Comparison of ENCODE assay signal across 12 cellular contexts in the genomic region with DNA sequence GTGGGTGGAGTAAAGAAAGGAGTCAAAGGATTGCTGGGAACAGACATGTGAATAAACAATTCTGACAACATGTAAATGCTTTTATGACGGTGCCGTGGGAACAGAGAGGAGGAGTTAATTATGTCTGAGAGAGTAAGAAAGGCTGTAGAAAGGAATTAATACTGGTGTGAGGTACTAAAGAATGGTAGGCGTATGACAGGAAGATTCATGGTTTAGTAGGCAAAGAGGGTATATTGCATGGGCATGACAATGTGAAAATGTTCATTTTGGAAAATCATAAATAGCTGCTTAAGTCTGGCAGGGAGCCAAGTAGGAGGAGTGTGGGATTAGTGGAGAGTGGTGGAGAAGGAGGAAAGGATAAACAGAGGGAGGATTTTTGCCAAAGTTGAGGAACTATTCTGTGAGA. TPM values are rescaled to one million over a fixed set of nuclear protein-coding genes. Genes with fewer than 3 reads are reported as not detected.
DNase-seq lines count a peak whose midpoint lies in the region; ATAC-seq and TF ChIP-seq lines count a peak whose summit lies in the region.
"Had no signal": no experiment of that assay in that cellular context is flagged by ENCODE, and none has a peak within 500 bp of the region (broad histone marks: within the 10 kb centered on the region; RNA-seq: fewer than 3 reads in every experiment).

No MANE protein-coding gene starts in this region.

- TF ChIP-seq CTCF in left ventricle myocardium inferior (IDR thresholded peaks at IDR 0.05; ENCODE audit: borderline replicate concordance) (no peak), OCI-LY7 (conservative IDR thresholded peaks at IDR 0.05; ENCODE audit: low read length) (no peak), tibial artery (IDR thresholded peaks at IDR 0.05) (no peak)

- H3K4me1 ChIP-seq in left ventricle myocardium inferior, result peaks cover 15% of the 10 kb centered on the region
- no peaks in the 10 kb centered on the region for H3K4me1 ChIP-seq in OCI-LY7 (ENCODE audit: insufficient read depth, low read length, poor library complexity, severe bottlenecking)
- peaks cover 0 to 17% (median 5%) of the 10 kb centered on the region in 4 donors for H3K4me1 ChIP-seq in tibial artery

- H3K36me3 Mint-ChIP-seq in T-helper 17 cell (ENCODE audit: low read depth), result peaks cover 4% of the 10 kb centered on the region

- H3K4me3 Mint-ChIP-seq in T-helper 17 cell, result no peak overlapping the region
- H3K4me3 Mint-ChIP-seq: activated naive CD8-positive, alpha-beta T cell treated with anti-CD3 and anti-CD28 coated beads, Interleukin-2, amount 50 U/mL, for 24 hours; CD8-positive, alpha-beta T cell; naive B cell had no signal

- H3K4me3 ChIP-seq in left ventricle myocardium inferior, result no peak overlapping the region
- no peak overlapping the region for H3K4me3 ChIP-seq in OCI-LY7 (ENCODE audit: low read depth, low read length, poor library complexity, severe bottlenecking)
- no peak overlapping the region for H3K4me3 ChIP-seq in tibial artery

- no peaks in the 10 kb centered on the region for H3K27me3 Mint-ChIP-seq in T-helper 17 cell
- H3K27me3 Mint-ChIP-seq: activated naive CD8-positive, alpha-beta T cell treated with anti-CD3 and anti-CD28 coated beads, Interleukin-2, amount 50 U/mL, for 24 hours; naive B cell had no signal

- peaks cover 57% of the 10 kb centered on the region for H3K36me3 ChIP-seq in left ventricle myocardium inferior
- H3K36me3 ChIP-seq in OCI-LY7 (ENCODE audit: insufficient read depth, low read length), result peaks cover 79% of the 10 kb centered on the region
- H3K36me3 ChIP-seq in tibial artery, result peaks cover 22 to 39% (median 28%) of the 10 kb centered on the region in 3 donors

- no peaks in the 10 kb centered on the region for H3K9me2 ChIP-seq in OCI-LY7 (ENCODE audit: insufficient read depth, low read length)

- no TSS peak for BruUV-seq in OCI-LY7 (replicated peaks; lab: Mats Ljungman, UMichigan)

- H4K20me1 ChIP-seq in OCI-LY7 (ENCODE audit: insufficient read depth, low read length), result peaks cover 4% of the 10 kb centered on the region; the same call in 1 of the 2 replicates

- no peak overlapping the region for H2AFZ ChIP-seq in OCI-LY7 (ENCODE audit: low read length)

- H3K9me3 ChIP-seq in T-helper 17 cell (ENCODE audit: control insufficient read depth, low read length, poor library complexity, severe bottlenecking) (no peaks in the 10 kb centered on the region), left ventricle myocardium inferior (replicated peaks) (no peaks in the 10 kb centered on the region), OCI-LY7 (ENCODE audit: low read length) (no peaks in the 10 kb centered on the region), tibial artery (no peaks in the 10 kb centered on the region)

- intact Hi-C loops in left ventricle myocardium inferior (cut with micrococcal nuclease), result no loop called here
- intact Hi-C loops in OCI-LY7 (cut with micrococcal nuclease; ENCODE audit: unreplicated experiment), result no loop called here
- intact Hi-C loops in tibial artery (cut with DNase I; ENCODE audit: low total_unique reads), result no loop called here

- peak overlapping the region; percentile 19 for H3K27ac Mint-ChIP-seq in T-helper 17 cell
- H3K27ac Mint-ChIP-seq: activated naive CD8-positive, alpha-beta T cell treated with anti-CD3 and anti-CD28 coated beads, Interleukin-2, amount 50 U/mL, for 24 hours; CD8-positive, alpha-beta T cell had no signal

- H3K4me1 Mint-ChIP-seq in T-helper 17 cell, result peaks cover 5% of the 10 kb centered on the region
- H3K4me1 Mint-ChIP-seq: activated naive CD8-positive, alpha-beta T cell treated with anti-CD3 and anti-CD28 coated beads, Interleukin-2, amount 50 U/mL, for 24 hours had no signal

- H3K27me3 ChIP-seq in left ventricle myocardium inferior (ENCODE audit: low read depth), result no peaks in the 10 kb centered on the region
- no peaks in the 10 kb centered on the region for H3K27me3 ChIP-seq in tibial artery

- POLR2A ChIA-PET in OCI-LY7 (lab: Charles Lee), result no interaction called here

- ATAC-seq in T-helper 17 cell (no peak), GM18498 (IDR thresholded peaks at IDR 0.05; ENCODE audit: unreplicated experiment) (no peak)
- ATAC-seq: activated naive CD8-positive, alpha-beta T cell treated with anti-CD3 and anti-CD28 coated beads, Interleukin-2, amount 50 U/mL, for 24 hours; CD8-positive, alpha-beta T cell had no signal

- DNase-seq in COR-L47 (lab: John Stamatoyannopoulos, UW), result peak; percentile 28
- peak; percentile 20 for DNase-seq in HT-29 (ENCODE audit: low spot score)
- DNase-seq in T-helper 17 cell, result no peak
- no peak for DNase-seq in left ventricle myocardium inferior
- no peak for DNase-seq in OCI-LY7 (ENCODE audit: low spot score)
- no peak for DNase-seq in tibial artery
- DNase-seq in HuH-7 (ENCODE audit: low spot score), result no peak
- DNase-seq: activated naive CD8-positive, alpha-beta T cell treated with anti-CD3 and anti-CD28 coated beads, Interleukin-2, amount 50 U/mL, for 24 hours; CD8-positive, alpha-beta T cell; MV-4-11; naive B cell had no signal

- CTCF ChIA-PET in OCI-LY7 (lab: Charles Lee; ENCODE audit: unreplicated experiment), result no interaction called here

- H3K27ac ChIP-seq in left ventricle myocardium inferior (replicated peaks), result peak overlapping the region; percentile 43
- H3K27ac ChIP-seq in OCI-LY7 (ENCODE audit: low read depth, low read length, poor library complexity, severe bottlenecking), result no peak overlapping the region
- H3K27ac ChIP-seq in tibial artery, result peak overlapping the region in 1 of 2 donors; percentile 16

- no peaks in the 10 kb centered on the region for H3K79me2 ChIP-seq in OCI-LY7 (ENCODE audit: insufficient read depth, low read depth, low read length)

- no peak overlapping the region for H3K4me2 ChIP-seq in OCI-LY7 (ENCODE audit: low read length)

RNA-seq across cellular contexts. Expression of a gene that starts 19.7 kb away (rescaled TPM):
- 16.6 and 18.7 TPM in 2 replicates for total RNA-seq in HT-29 (2014; rRNA removed; shearing (Covaris generic))
- total RNA-seq in T-helper 17 cell, result 10 to 100 TPM; 18.8 to 22.3 TPM
- total RNA-seq in left ventricle myocardium inferior, result 17.9 TPM
- 9.5 and 14.1 TPM in 2 replicates for total RNA-seq in OCI-LY7 (2014; rRNA removed; shearing (Covaris generic))
- total RNA-seq in OCI-LY7 (2022), result 19.3 and 20.2 TPM in 2 replicates

Comparison
In these comparisons a context has a peak if more than half of its experiments do, and no peak if none do; other contexts are left out.
1. DNase-seq: peak in COR-L47 (single experiment) and HT-29 (single experiment); none in T-helper 17 cell (0 of 3), left ventricle myocardium inferior (single experiment), OCI-LY7 (single experiment), tibial artery (0 of 2) and HuH-7 (single experiment).